Comparison of ENCODE assay signal across 9 cellular contexts in genomic region chr9:111622626-111623025, GRCh38. TPM values are rescaled to one million over a fixed set of nuclear protein-coding genes. Genes with fewer than 3 reads are reported as not detected.
DNase-seq lines count a peak whose midpoint lies in the region; ATAC-seq and TF ChIP-seq lines count a peak whose summit lies in the region.
"Had no signal": no experiment of that assay in that cellular context is flagged by ENCODE, and none has a peak within 500 bp of the region (broad histone marks: within the 10 kb centered on the region; RNA-seq: fewer than 3 reads in every experiment).

No MANE protein-coding gene starts in this region.

- ATAC-seq in SK-N-SH treated with all-trans-retinoic acid at 6 μM for 48 hours = peak; percentile 39; the same call in 2 of the 3 replicates
- ATAC-seq in GM18870 (IDR thresholded peaks at IDR 0.05; ENCODE audit: unreplicated experiment) = no peak

- peak; percentile 30 for DNase-seq in NOMO-1 treated with DMSO at 0.1 percent for 48 hours (lab: John Stamatoyannopoulos, UW; ENCODE audit: unreplicated experiment)
- no peak for DNase-seq in NOMO-1 treated with dmso at 0.1 percent for 144 hours (lab: John Stamatoyannopoulos, UW; ENCODE audit: unreplicated experiment)
- DNase-seq in iris pigment epithelial cell (ENCODE audit: low read depth) = peak; percentile 67
- peak; percentile 55 for DNase-seq in ureter (ENCODE audit: low spot score)
- no peak for DNase-seq in NCI-H2227 (lab: John Stamatoyannopoulos, UW; ENCODE audit: unreplicated experiment)
- no peak for DNase-seq in GM19240 (ENCODE audit: insufficient read length, low spot score)

TF ChIP-seq in SK-N-SH treated with all-trans-retinoic acid at 6 μM for 48 hours, 23 proteins besides CTCF, POLR2A, EP300 and RAD21:
- TF ChIP-seq PATZ1 (CRISPR knock-in tag; IDR thresholded peaks at IDR 0.05; ENCODE audit: borderline replicate concordance) = no peak
- TF ChIP-seq ISL1 (CRISPR knock-in tag; IDR thresholded peaks at IDR 0.05) = no peak

RNA-seq across cellular contexts. Expression of gene DNAJC25, which starts 8.5 kb away (rescaled TPM):
- 9.8 TPM for total RNA-seq in ureter

RNA-seq across cellular contexts. Expression of gene PTGR1, which starts 23.2 kb away (rescaled TPM):
- total RNA-seq in ureter = 399 TPM
- total RNA-seq: activated CD8-positive, alpha-beta T cell treated with anti-CD3 and anti-CD28 coated beads, Interleukin-2, amount 10 ng/mL, durations not matched to agents 7 days and 5 days had no signal

RNA-seq across cellular contexts. Expression of gene GNG10, which starts 38.8 kb away (rescaled TPM):
- total RNA-seq in ureter = 50.7 TPM

Comparison
In these comparisons a context has a peak if more than half of its experiments do, and no peak if none do; other contexts are left out.
1. DNase-seq: peak in NOMO-1 treated with DMSO at 0.1 percent for 48 hours (single experiment), iris pigment epithelial cell (single experiment) and ureter (single experiment); none in NOMO-1 treated with dmso at 0.1 percent for 144 hours (single experiment), NCI-H2227 (single experiment) and GM19240 (single experiment).